16 cellular contexts compared by ENCODE assay signal in genomic region chr9:9799287-9799686, GRCh38.
"Had no signal": no experiment of that assay in that cellular context is flagged by ENCODE, and none has a peak within 500 bp of the region (broad histone marks: within the 10 kb centered on the region; RNA-seq: fewer than 3 reads in every experiment).

No MANE protein-coding gene starts in this region.

- H3K9me3 ChIP-seq: heart left ventricle, neutrophil, psoas muscle, upper lobe of left lung, uterus had no signal

- H3K4me1 ChIP-seq: heart left ventricle, psoas muscle, upper lobe of left lung, uterus had no signal

- H3K27ac ChIP-seq: dorsolateral prefrontal cortex, heart left ventricle, neutrophil, psoas muscle, upper lobe of left lung, uterus had no signal

- H3K36me3 ChIP-seq: heart left ventricle, neutrophil, upper lobe of left lung, uterus had no signal

- ATAC-seq: esophagus mucosa; heart left ventricle; naive thymus-derived CD4-positive, alpha-beta T cell; psoas muscle; sciatic nerve had no signal

- H3K4me3 ChIP-seq: dorsolateral prefrontal cortex, heart left ventricle, psoas muscle, upper lobe of left lung, uterus had no signal

- DNase-seq: cortex of kidney; dorsolateral prefrontal cortex; effector memory CD4-positive, alpha-beta T cell; heart left ventricle; hypothalamus; kidney glomerular epithelial cell; naive thymus-derived CD4-positive, alpha-beta T cell; nephron progenitor cell; psoas muscle; stimulated activated CD4-positive, alpha-beta T cell treated with anti-CD3 and anti-CD28 coated beads, Interleukin-2, amount 100 ng/mL, for 24 hours; stimulated activated naive CD4-positive, alpha-beta T cell treated with Interleukin-2 at 50 U/mL for 16 hours; upper lobe of left lung; uterus had no signal

- H3K27me3 ChIP-seq: dorsolateral prefrontal cortex, heart left ventricle, neutrophil, upper lobe of left lung, uterus had no signal
